Comparison of ENCODE assay signal across 24 cellular contexts in genomic region chr5:154571325-154572035, GRCh38.
"Had no signal": no experiment of that assay in that cellular context is flagged by ENCODE, and none has a peak within 500 bp of the region (broad histone marks: within the 10 kb centered on the region; RNA-seq: fewer than 3 reads in every experiment).

No MANE protein-coding gene starts in this region.

- H3K9me3 ChIP-seq: colonic mucosa, lower lobe of right lung, neutrophil, right lobe of liver, suprapubic skin, transverse colon, vagina had no signal

- ATAC-seq: esophagus mucosa; left ventricle myocardium superior; lower lobe of right lung; naive thymus-derived CD4-positive, alpha-beta T cell; right lobe of liver; stimulated activated naive CD8-positive, alpha-beta T cell treated with anti-CD3 and anti-CD28 coated beads, Interleukin-15, amount 100 ng/mL, for 72 hours had no signal

- H3K36me3 Mint-ChIP-seq: mesothelial cell of epicardium; naive thymus-derived CD4-positive, alpha-beta T cell had no signal

- H2AFZ ChIP-seq: parathyroid adenoma had no signal

- H3K4me3 Mint-ChIP-seq: dendritic cell treated with granulocyte-macrophage colony-stimulating factor and Interleukin-4, amounts not matched to agents 40 ng/mL and 50 ng/mL, for 4 days; endodermal cell; mesothelial cell of epicardium; naive thymus-derived CD4-positive, alpha-beta T cell; nephron; stimulated activated naive CD8-positive, alpha-beta T cell treated with anti-CD3 and anti-CD28 coated beads, Interleukin-15, amount 100 ng/mL, for 72 hours had no signal

- H3K4me1 ChIP-seq: colonic mucosa, lower lobe of right lung, parathyroid adenoma, right lobe of liver, suprapubic skin, transverse colon, vagina had no signal

- H3K36me3 ChIP-seq: colonic mucosa, lower lobe of right lung, neutrophil, right lobe of liver, suprapubic skin, transverse colon, vagina had no signal

- H3K27me3 ChIP-seq: colonic mucosa, right lobe of liver, vagina had no signal

- H3K27ac ChIP-seq: colonic mucosa, epithelial cell of prostate, lower lobe of right lung, neutrophil, parathyroid adenoma, right lobe of liver, suprapubic skin, transverse colon, vagina had no signal

- H3K79me2 ChIP-seq: parathyroid adenoma had no signal

- DNase-seq: colonic mucosa; effector CD8-positive, alpha-beta T cell; endodermal cell; head of caudate nucleus; left ventricle myocardium superior; lower lobe of right lung; naive thymus-derived CD4-positive, alpha-beta T cell; right lobe of liver; small intestine; stimulated activated CD4-positive, alpha-beta T cell treated with anti-CD3 and anti-CD28 coated beads, Interleukin-15, amount 100 ng/mL, for 24 hours; stimulated activated CD4-positive, alpha-beta T cell treated with anti-CD3 and anti-CD28 coated beads, Interleukin-2, amount 100 ng/mL, for 48 hours; stimulated activated naive CD4-positive, alpha-beta T cell; stimulated activated naive CD8-positive, alpha-beta T cell treated with anti-CD3 and anti-CD28 coated beads, Interleukin-15, amount 100 ng/mL, for 72 hours; transverse colon had no signal

- H3K4me1 Mint-ChIP-seq: naive thymus-derived CD4-positive, alpha-beta T cell; stimulated activated naive CD8-positive, alpha-beta T cell treated with anti-CD3 and anti-CD28 coated beads, Interleukin-15, amount 100 ng/mL, for 72 hours had no signal

- H3K27ac Mint-ChIP-seq: dendritic cell treated with granulocyte-macrophage colony-stimulating factor and Interleukin-4, amounts not matched to agents 40 ng/mL and 50 ng/mL, for 4 days; endodermal cell; mesothelial cell of epicardium; naive thymus-derived CD4-positive, alpha-beta T cell; nephron; progenitor cell of endocrine pancreas; stimulated activated naive CD8-positive, alpha-beta T cell treated with anti-CD3 and anti-CD28 coated beads, Interleukin-15, amount 100 ng/mL, for 72 hours had no signal

- H3K4me3 ChIP-seq: colonic mucosa, lower lobe of right lung, right lobe of liver, suprapubic skin, transverse colon, vagina had no signal

- H3K9me3 Mint-ChIP-seq: dendritic cell treated with granulocyte-macrophage colony-stimulating factor and Interleukin-4, amounts not matched to agents 40 ng/mL and 50 ng/mL, for 4 days; endodermal cell; mesothelial cell of epicardium; naive thymus-derived CD4-positive, alpha-beta T cell; nephron; stimulated activated naive CD8-positive, alpha-beta T cell treated with anti-CD3 and anti-CD28 coated beads, Interleukin-15, amount 100 ng/mL, for 72 hours had no signal
